Comparison of ENCODE assay signal across 8 cellular contexts in genomic region chr9:137071282-137071681, GRCh38. TPM values are rescaled to one million over a fixed set of nuclear protein-coding genes. Genes with fewer than 3 reads are reported as not detected.
DNase-seq lines count a peak whose midpoint lies in the region; ATAC-seq and TF ChIP-seq lines count a peak whose summit lies in the region.

No MANE protein-coding gene starts in this region.

- CTCF ChIA-PET in OCI-LY7 (lab: Charles Lee; ENCODE audit: unreplicated experiment), result interaction anchor here (0.7 kb wide), 1 partner anchor 42 kb away, joined by 3 read pairs; no protein-coding TSS in a partner anchor

- no peaks in the 10 kb centered on the region for H3K36me3 ChIP-seq in OCI-LY7 (ENCODE audit: insufficient read depth, low read length)
- no peaks in the 10 kb centered on the region for H3K36me3 ChIP-seq in endodermal cell (ENCODE audit: control insufficient read depth, insufficient read depth, low read length)
- H3K36me3 ChIP-seq in parathyroid adenoma (ENCODE audit: control insufficient read depth, insufficient read depth, low read length), result no peaks in the 10 kb centered on the region

- H3K36me3 Mint-ChIP-seq in endodermal cell (ENCODE audit: low read depth), result no peaks in the 10 kb centered on the region

- no peaks in the 10 kb centered on the region for H3K9me3 Mint-ChIP-seq in endodermal cell

- peaks cover 18% of the 10 kb centered on the region for H3K27me3 Mint-ChIP-seq in endodermal cell (ENCODE audit: insufficient read depth)

- no TSS peak for BruUV-seq in OCI-LY7 (replicated peaks; lab: Mats Ljungman, UMichigan)

- peaks cover 14% of the 10 kb centered on the region; the same call in 1 of the 2 replicates for H3K79me2 ChIP-seq in OCI-LY7 (ENCODE audit: insufficient read depth, low read depth, low read length)
- H3K79me2 ChIP-seq in parathyroid adenoma, result no peaks in the 10 kb centered on the region

- H3K4me1 ChIP-seq in OCI-LY7 (ENCODE audit: insufficient read depth, low read length, poor library complexity, severe bottlenecking), result peaks cover 29% of the 10 kb centered on the region
- peaks cover 3% of the 10 kb centered on the region for H3K4me1 ChIP-seq in endodermal cell (ENCODE audit: control insufficient read depth, insufficient read depth, low read length)
- peaks cover 2% of the 10 kb centered on the region for H3K4me1 ChIP-seq in parathyroid adenoma

- TF ChIP-seq CTCF in GM12864 (IDR thresholded peaks at IDR 0.05; ENCODE audit: low read depth, low read length, missing control alignments) (no peak), OCI-LY7 (conservative IDR thresholded peaks at IDR 0.05; ENCODE audit: low read length) (no peak), endodermal cell (conservative IDR thresholded peaks at IDR 0.05) (no peak), parathyroid adenoma (IDR thresholded peaks at IDR 0.05) (no peak)

- H2AFZ ChIP-seq in OCI-LY7 (ENCODE audit: low read length) (no peak overlapping the region; the same call in 1 of the 2 replicates), parathyroid adenoma (peak overlapping the region; percentile 75)

- H3K27me3 ChIP-seq in endodermal cell (ENCODE audit: control insufficient read depth, insufficient read depth, low read length, poor library complexity, severe bottlenecking) (peaks cover 3% of the 10 kb centered on the region), parathyroid adenoma (ENCODE audit: control insufficient read depth, insufficient read depth, low read length) (no peaks in the 10 kb centered on the region)

- H3K4me2 ChIP-seq in OCI-LY7 (ENCODE audit: low read length), result peak overlapping the region; percentile 86
- peak overlapping the region; percentile 83 for H3K4me2 ChIP-seq in parathyroid adenoma (ENCODE audit: low read length)

- no peaks in the 10 kb centered on the region for H4K20me1 ChIP-seq in OCI-LY7 (ENCODE audit: insufficient read depth, low read length)

- no peak for ATAC-seq in GM21619 (IDR thresholded peaks at IDR 0.05; ENCODE audit: unreplicated experiment)

- DNase-seq in GM12864 (ENCODE audit: low read depth), result no peak
- DNase-seq in OCI-LY7 (ENCODE audit: low spot score), result no peak
- no peak for DNase-seq in endodermal cell
- DNase-seq in T-helper 9 cell, result no peak
- no peak for DNase-seq in NCI-H1417 (lab: John Stamatoyannopoulos, UW)
- DNase-seq in NCI-H2171 (lab: John Stamatoyannopoulos, UW), result no peak

- no peaks in the 10 kb centered on the region for H3K9me3 ChIP-seq in OCI-LY7 (ENCODE audit: low read length)
- no peaks in the 10 kb centered on the region for H3K9me3 ChIP-seq in endodermal cell (ENCODE audit: control insufficient read depth, low read length)
- no peaks in the 10 kb centered on the region for H3K9me3 ChIP-seq in parathyroid adenoma (ENCODE audit: control insufficient read depth, low read length)

- peak overlapping the region; percentile 54 for H3K4me3 Mint-ChIP-seq in endodermal cell

- POLR2A ChIA-PET in OCI-LY7 (lab: Charles Lee), result interaction anchor here (0.5 to 3.1 kb wide), 8 partner anchors 11 to 152 kb away, joined by 3 to 13 read pairs (median 4); partner anchors contain the start of gene MAN1B1

- H3K27ac ChIP-seq in OCI-LY7 (ENCODE audit: low read depth, low read length, poor library complexity, severe bottlenecking) (peak overlapping the region; percentile 57), endodermal cell (ENCODE audit: low read depth, low read length) (peak overlapping the region; percentile 66), parathyroid adenoma (peak overlapping the region; percentile 68)

- H3K4me3 ChIP-seq in GM12864 (ENCODE audit: low read depth, low read length), result peak overlapping the region; percentile 77
- H3K4me3 ChIP-seq in OCI-LY7 (ENCODE audit: low read depth, low read length, poor library complexity, severe bottlenecking), result peak overlapping the region; percentile 75
- peak overlapping the region; percentile 66 for H3K4me3 ChIP-seq in endodermal cell (ENCODE audit: low read length)
- H3K4me3 ChIP-seq in parathyroid adenoma (ENCODE audit: low read depth, low read length), result no peak overlapping the region

- peaks cover 15% of the 10 kb centered on the region for H3K4me1 Mint-ChIP-seq in endodermal cell

- H3K9ac ChIP-seq in endodermal cell (ENCODE audit: extremely low read depth, low read length, poor library complexity, severe bottlenecking), result no peak overlapping the region
- H3K9ac ChIP-seq in parathyroid adenoma, result no peak overlapping the region

- intact Hi-C loops in OCI-LY7 (cut with micrococcal nuclease; ENCODE audit: unreplicated experiment), result no loop called here

- no peaks in the 10 kb centered on the region for H3K9me2 ChIP-seq in OCI-LY7 (ENCODE audit: insufficient read depth, low read length)

- WGBS in endodermal cell (ENCODE audit: insufficient coverage in 1 of 2, insufficient read length in 1 of 2), 2 experiments, result 94 to 100% methylated on average over 2 of the region's 2 CpGs

- H3K27ac Mint-ChIP-seq in endodermal cell, result no peak overlapping the region

RNA-seq across cellular contexts. Expression of gene SAPCD2, which starts 0.9 kb away (rescaled TPM):
- total RNA-seq in OCI-LY7 (2014; rRNA removed; shearing (Covaris generic)), result 65.9 and 74.0 TPM in 2 replicates
- total RNA-seq in OCI-LY7 (2022) (51.4 and 57.2 TPM in 2 replicates), endodermal cell (10 to 100 TPM; 20.8 to 24.9 TPM)
- 26.0 TPM for polyA plus RNA-seq in endodermal cell (2013, experiment 1 of 2)
- 24.1 TPM for polyA plus RNA-seq in endodermal cell (2013, experiment 2 of 2)

RNA-seq across cellular contexts. Expression of gene UAP1L1, which starts 6.0 kb away (rescaled TPM):
- total RNA-seq in OCI-LY7 (2014; rRNA removed; shearing (Covaris generic)), result 5.3 and 5.7 TPM in 2 replicates
- total RNA-seq in OCI-LY7 (2022) (12.3 and 16.7 TPM in 2 replicates), endodermal cell (1 to 10 TPM; 2.6 to 4.5 TPM)
- polyA plus RNA-seq in endodermal cell (2013, experiment 1 of 2), result 3.2 TPM
- polyA plus RNA-seq in endodermal cell (2013, experiment 2 of 2), result 2.1 TPM

RNA-seq across cellular contexts. Expression of gene MAN1B1, which starts 15.5 kb away (rescaled TPM):
- total RNA-seq in OCI-LY7 (2014; rRNA removed; shearing (Covaris generic)), result 22.5 and 32.7 TPM in 2 replicates
- total RNA-seq in OCI-LY7 (2022), result 38.8 and 43.4 TPM in 2 replicates
- 10 to 100 TPM; 62.1 to 63.5 TPM for total RNA-seq in endodermal cell
- 44.7 TPM for polyA plus RNA-seq in endodermal cell (2013, experiment 1 of 2)
- 43.9 TPM for polyA plus RNA-seq in endodermal cell (2013, experiment 2 of 2)

RNA-seq across cellular contexts. Expression of gene ENTPD2, which starts 17.4 kb away (rescaled TPM):
- 0.16 TPM in 1 of 2 replicates, not detected in the other for total RNA-seq in OCI-LY7 (2014; rRNA removed; shearing (Covaris generic))
- total RNA-seq in OCI-LY7 (2022) (not detected in 2 replicates), endodermal cell (1 to 10 TPM; 1.2 to 2.4 TPM)
- polyA plus RNA-seq in endodermal cell (2013, experiment 1 of 2), result 0.32 TPM
- polyA plus RNA-seq in endodermal cell (2013, experiment 2 of 2), result 0.41 TPM

RNA-seq across cellular contexts. Expression of gene NPDC1, which starts 25.3 kb away (rescaled TPM):
- total RNA-seq in OCI-LY7 (2014; rRNA removed; shearing (Covaris generic)), result 0.21 and 0.32 TPM in 2 replicates
- total RNA-seq in OCI-LY7 (2022) (0.38 and 0.39 TPM in 2 replicates), endodermal cell (10 to 100 TPM; 60.8 to 73.3 TPM)
- polyA plus RNA-seq in endodermal cell (2013, experiment 1 of 2), result 62.0 TPM
- polyA plus RNA-seq in endodermal cell (2013, experiment 2 of 2), result 49.7 TPM
